ENCODE assay signal across 11 cellular contexts in the genomic region with DNA sequence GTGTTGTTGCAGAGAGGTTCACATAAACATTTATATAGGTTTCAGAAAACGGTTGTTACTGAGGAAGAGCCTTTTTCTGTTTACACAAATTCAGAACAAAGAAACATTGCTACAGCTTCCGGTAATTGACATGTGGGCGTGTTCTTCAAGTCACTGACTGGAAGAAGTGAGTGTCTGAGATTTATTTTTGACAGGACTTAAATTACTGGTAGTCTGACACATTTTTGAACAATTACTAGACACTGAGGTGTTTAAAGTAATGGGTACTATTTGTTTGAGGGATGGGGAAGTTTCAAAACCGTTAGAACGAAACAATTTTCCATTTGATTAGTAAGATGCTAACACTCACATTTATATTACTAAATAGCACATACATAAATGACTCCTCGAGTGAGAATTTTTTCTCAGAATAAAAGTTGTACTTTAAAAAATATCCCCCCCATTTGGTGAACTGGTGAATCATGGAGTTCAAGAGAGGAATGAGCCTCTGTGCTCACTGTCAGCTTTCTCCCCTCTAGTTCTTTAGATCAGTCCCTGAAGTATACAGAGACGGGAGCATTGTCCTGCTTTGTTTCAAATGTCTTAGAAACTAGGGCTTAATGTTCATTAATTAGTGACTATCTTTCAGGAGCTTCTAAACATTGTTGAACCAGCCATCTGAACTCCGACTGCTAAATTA.
DNase-seq lines count a peak whose midpoint lies in the region; ATAC-seq and TF ChIP-seq lines count a peak whose summit lies in the region.
"Had no signal": no experiment of that assay in that cellular context is flagged by ENCODE, and none has a peak within 500 bp of the region (broad histone marks: within the 10 kb centered on the region; RNA-seq: fewer than 3 reads in every experiment).

No MANE protein-coding gene starts in this region.

- CTCF ChIA-PET in activated CD4-positive, alpha-beta memory T cell treated with anti-CD3 and anti-CD28 coated beads for 36 hours (lab: Charles Lee), result interaction anchor here (0.9 to 1.5 kb wide), 2 partner anchors 10 to 95 kb away, joined by 3 to 5 read pairs; no protein-coding TSS in a partner anchor
- CTCF ChIA-PET in CD8-positive, alpha-beta T cell (lab: Charles Lee), result interaction anchor here (0.7 kb wide), 1 partner anchor 960 kb away, joined by 3 read pairs; no protein-coding TSS in a partner anchor

- POLR2A ChIA-PET in activated CD4-positive, alpha-beta memory T cell treated with anti-CD3 and anti-CD28 coated beads for 36 hours (lab: Charles Lee), result interaction anchor here (1.2 to 3.3 kb wide), 7 partner anchors 9 to 138 kb away, joined by 3 to 66 read pairs (median 7); no protein-coding TSS in a partner anchor
- POLR2A ChIA-PET in CD8-positive, alpha-beta T cell (lab: Charles Lee), result no interaction called here

- intact Hi-C loops in activated CD4-positive, alpha-beta memory T cell treated with anti-CD3 and anti-CD28 coated beads for 36 hours (cut with micrococcal nuclease), result loop anchor here (1.0 to 10.0 kb wide), 9 partner anchors 7 to 766 kb away; no protein-coding TSS in a partner anchor
- intact Hi-C loops in CD8-positive, alpha-beta T cell (cut with DNase I, micrococcal nuclease), result no loop called here

- H3K9me3 ChIP-seq in CD8-positive, alpha-beta T cell (ENCODE audit: low read length), result no peaks in the 10 kb centered on the region
- peaks cover 12% of the 10 kb centered on the region for H3K9me3 ChIP-seq in WERI-Rb-1 (ENCODE audit: severe bottlenecking)

- DNase-seq in activated T-cell treated with anti-CD3 and anti-CD28 coated beads for 24 hours (ENCODE audit: low read depth) (peak; percentile 26), left kidney (ENCODE audit: low read depth, low spot score) (peak; percentile 37), EL (no peak), WERI-Rb-1 (no peak)
- DNase-seq in activated T-cell treated with anti-CD3 and anti-CD28 coated beads, Interleukin-2, amount 50 U/mL, for 1 hour, result no peak
- DNase-seq in activated CD4-positive, alpha-beta memory T cell treated with anti-CD3 and anti-CD28 coated beads for 36 hours, result peak; percentile 47
- DNase-seq in CD8-positive, alpha-beta T cell, result no peak
- DNase-seq: cerebellar nuclear complex, lower lobe of right lung, NCI-H146 had no signal

- no peaks in the 10 kb centered on the region for H3K4me1 ChIP-seq in CD8-positive, alpha-beta T cell (ENCODE audit: insufficient read depth, low read length)
- H3K4me1 ChIP-seq: lower lobe of right lung had no signal

- H3K36me3 Mint-ChIP-seq in activated CD4-positive, alpha-beta memory T cell treated with anti-CD3 and anti-CD28 coated beads for 36 hours, result peaks cover 17% of the 10 kb centered on the region
- H3K36me3 Mint-ChIP-seq in stimulated activated memory B cell treated with anti-CD40 and anti-IgM and Interleukin-4, amounts not matched to agents 10 μg/mL and 1 μg/mL and 100 μg/mL, for 72 hours, result no peaks in the 10 kb centered on the region
- H3K36me3 Mint-ChIP-seq in CD8-positive, alpha-beta T cell, result no peaks in the 10 kb centered on the region

- peak overlapping the region; percentile 93 for H3K27ac Mint-ChIP-seq in activated CD4-positive, alpha-beta memory T cell treated with anti-CD3 and anti-CD28 coated beads for 36 hours
- peak overlapping the region; percentile 44 for H3K27ac Mint-ChIP-seq in stimulated activated memory B cell treated with anti-CD40 and anti-IgM and Interleukin-4, amounts not matched to agents 10 μg/mL and 1 μg/mL and 100 μg/mL, for 72 hours
- H3K27ac Mint-ChIP-seq in CD8-positive, alpha-beta T cell, result no peak overlapping the region

- no peaks in the 10 kb centered on the region for H3K27me3 ChIP-seq in CD8-positive, alpha-beta T cell (ENCODE audit: insufficient read depth, low read length)
- H3K27me3 ChIP-seq in WERI-Rb-1 (ENCODE audit: insufficient read depth, low read depth, severe bottlenecking), result no peaks in the 10 kb centered on the region

- peak overlapping the region; percentile 18 for H3K4me3 Mint-ChIP-seq in activated CD4-positive, alpha-beta memory T cell treated with anti-CD3 and anti-CD28 coated beads for 36 hours
- no peak overlapping the region for H3K4me3 Mint-ChIP-seq in stimulated activated memory B cell treated with anti-CD40 and anti-IgM and Interleukin-4, amounts not matched to agents 10 μg/mL and 1 μg/mL and 100 μg/mL, for 72 hours
- H3K4me3 Mint-ChIP-seq in CD8-positive, alpha-beta T cell, result no peak overlapping the region

- no peak overlapping the region for H3K27ac ChIP-seq in CD8-positive, alpha-beta T cell (ENCODE audit: low read depth, low read length)
- no peak overlapping the region for H3K27ac ChIP-seq in WERI-Rb-1
- H3K27ac ChIP-seq: lower lobe of right lung had no signal

- H3K36me3 ChIP-seq in CD8-positive, alpha-beta T cell (ENCODE audit: insufficient read depth, low read length), result no peaks in the 10 kb centered on the region
- H3K36me3 ChIP-seq in WERI-Rb-1, result no peaks in the 10 kb centered on the region
- H3K36me3 ChIP-seq: lower lobe of right lung had no signal

- peak; percentile 36 for ATAC-seq in stimulated activated memory B cell treated with anti-CD40 and anti-IgM and Interleukin-4, amounts not matched to agents 10 μg/mL and 1 μg/mL and 100 μg/mL, for 72 hours
- ATAC-seq in CD8-positive, alpha-beta T cell, result no peak
- ATAC-seq: lower lobe of right lung had no signal

- H3K4me1 Mint-ChIP-seq in activated CD4-positive, alpha-beta memory T cell treated with anti-CD3 and anti-CD28 coated beads for 36 hours (ENCODE audit: low read depth), result peaks cover 56% of the 10 kb centered on the region
- peaks cover 6% of the 10 kb centered on the region for H3K4me1 Mint-ChIP-seq in stimulated activated memory B cell treated with anti-CD40 and anti-IgM and Interleukin-4, amounts not matched to agents 10 μg/mL and 1 μg/mL and 100 μg/mL, for 72 hours
- H3K4me1 Mint-ChIP-seq in CD8-positive, alpha-beta T cell (ENCODE audit: low read depth), result peaks cover 4% of the 10 kb centered on the region

- no peak overlapping the region for H3K4me3 ChIP-seq in CD8-positive, alpha-beta T cell (ENCODE audit: low read depth, low read length)
- H3K4me3 ChIP-seq in WERI-Rb-1 (ENCODE audit: low read depth, low read length), result no peak overlapping the region
- H3K4me3 ChIP-seq: lower lobe of right lung had no signal

- TF ChIP-seq CTCF in CD8-positive, alpha-beta T cell (IDR thresholded peaks at IDR 0.05), result no peak
- no peak for TF ChIP-seq CTCF in WERI-Rb-1 (IDR thresholded peaks at IDR 0.05; ENCODE audit: low read depth, low read length)

- no peaks in the 10 kb centered on the region for H3K27me3 Mint-ChIP-seq in activated CD4-positive, alpha-beta memory T cell treated with anti-CD3 and anti-CD28 coated beads for 36 hours
- H3K27me3 Mint-ChIP-seq in stimulated activated memory B cell treated with anti-CD40 and anti-IgM and Interleukin-4, amounts not matched to agents 10 μg/mL and 1 μg/mL and 100 μg/mL, for 72 hours, result peaks cover 23% of the 10 kb centered on the region
- H3K27me3 Mint-ChIP-seq in CD8-positive, alpha-beta T cell (ENCODE audit: low read depth), result peaks cover 30% of the 10 kb centered on the region

- peaks cover 15% of the 10 kb centered on the region for H3K9me3 Mint-ChIP-seq in activated CD4-positive, alpha-beta memory T cell treated with anti-CD3 and anti-CD28 coated beads for 36 hours
- peaks cover 16% of the 10 kb centered on the region for H3K9me3 Mint-ChIP-seq in stimulated activated memory B cell treated with anti-CD40 and anti-IgM and Interleukin-4, amounts not matched to agents 10 μg/mL and 1 μg/mL and 100 μg/mL, for 72 hours
- peaks cover 2% of the 10 kb centered on the region for H3K9me3 Mint-ChIP-seq in CD8-positive, alpha-beta T cell

Comparison
In these comparisons a context has a peak if more than half of its experiments do, and no peak if none do; other contexts are left out.
1. DNase-seq: peak in activated T-cell treated with anti-CD3 and anti-CD28 coated beads for 24 hours (single experiment), activated CD4-positive, alpha-beta memory T cell treated with anti-CD3 and anti-CD28 coated beads for 36 hours (single experiment) and left kidney (single experiment); none in activated T-cell treated with anti-CD3 and anti-CD28 coated beads, Interleukin-2, amount 50 U/mL, for 1 hour (single experiment), CD8-positive, alpha-beta T cell (0 of 7), EL (single experiment) and WERI-Rb-1 (single experiment).